18 cellular contexts compared by ENCODE assay signal in the genomic region with DNA sequence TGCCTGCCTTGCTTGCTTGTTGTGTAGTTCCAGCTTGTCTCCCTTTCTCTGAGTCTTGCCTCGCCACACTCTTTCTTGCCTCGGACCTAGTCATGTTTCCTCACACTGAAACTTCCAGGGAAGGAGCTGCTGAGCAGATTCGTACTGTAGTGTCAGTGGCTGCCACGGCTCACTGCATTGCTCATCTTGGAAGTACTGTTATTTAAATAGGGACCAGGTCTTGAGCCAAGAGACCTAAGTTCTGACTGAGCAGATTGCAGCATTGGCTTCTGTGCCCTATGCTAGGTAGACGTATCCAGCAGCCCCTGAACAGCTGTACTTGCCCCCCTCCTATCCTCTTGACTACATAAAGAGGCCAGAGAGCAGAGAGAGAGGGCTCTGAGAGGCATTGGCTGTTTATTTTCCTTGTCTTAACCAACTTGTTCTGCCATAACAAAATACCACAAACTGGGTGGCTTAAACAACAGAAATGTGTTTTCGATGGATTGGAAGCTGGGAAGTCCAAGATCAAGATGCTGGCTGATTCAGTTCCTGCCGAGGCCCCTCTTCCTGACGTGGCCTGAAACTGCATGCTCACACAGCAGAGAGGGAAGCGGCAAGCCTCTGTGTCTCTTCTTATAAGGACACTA. TPM values are rescaled to one million over a fixed set of nuclear protein-coding genes. Genes with fewer than 3 reads are reported as not detected.
"Had no signal": no experiment of that assay in that cellular context is flagged by ENCODE, and none has a peak within 500 bp of the region (broad histone marks: within the 10 kb centered on the region; RNA-seq: fewer than 3 reads in every experiment).

No MANE protein-coding gene starts in this region.

- ATAC-seq: activated CD8-positive, alpha-beta T cell treated with anti-CD3 and anti-CD28 coated beads for 36 hours; activated T-cell treated with anti-CD3 and anti-CD28 coated beads, Interleukin-2, amount 50 U/mL, for 4 hours; effector memory CD8-positive, alpha-beta T cell; left lung; mucosa of descending colon; naive thymus-derived CD4-positive, alpha-beta T cell; pancreas; stimulated activated naive CD8-positive, alpha-beta T cell treated with anti-CD3 and anti-CD28 coated beads, Interleukin-15, amount 100 ng/mL, for 72 hours; WTC11 had no signal

- DNase-seq: activated CD4-positive, alpha-beta T cell treated with anti-CD3 and anti-CD28 coated beads for 48 hours; activated CD8-positive, alpha-beta T cell treated with anti-CD3 and anti-CD28 coated beads for 36 hours; activated effector memory CD4-positive, alpha-beta T cell treated with anti-CD3 and anti-CD28 coated beads, Interleukin-2, amount 50 U/mL, for 16 hours; activated T-cell treated with anti-CD3 and anti-CD28 coated beads, Interleukin-2, amount 50 U/mL, for 4 hours; amniotic stem cell; central memory CD4-positive, alpha-beta T cell; effector memory CD8-positive, alpha-beta T cell; kidney; left lung; mucosa of descending colon; naive thymus-derived CD4-positive, alpha-beta T cell; pancreas; sigmoid colon; spleen; stimulated activated naive CD8-positive, alpha-beta T cell treated with anti-CD3 and anti-CD28 coated beads, Interleukin-15, amount 100 ng/mL, for 72 hours had no signal

- H3K4me3 ChIP-seq: hepatocyte, left lung, mucosa of descending colon, pancreas, sigmoid colon, spleen had no signal

RNA-seq across cellular contexts. Expression of a gene that starts 5.8 kb away (rescaled TPM):
- total RNA-seq: activated CD8-positive, alpha-beta T cell treated with anti-CD3 and anti-CD28 coated beads for 36 hours; activated naive CD4-positive, alpha-beta T cell treated with anti-CD3 and anti-CD28 coated beads, Interleukin-2, amount 50 U/mL, for 72 hours; activated T-cell treated with anti-CD3 and anti-CD28 coated beads, Interleukin-2, amount 50 U/mL, for 4 hours; naive thymus-derived CD4-positive, alpha-beta T cell had no signal
